ENCODE assay signal across 8 cellular contexts in genomic region chr11:130071211-130071712, GRCh38. TPM values are rescaled to one million over a fixed set of nuclear protein-coding genes. Genes with fewer than 3 reads are reported as not detected.
A peak's percentile ranks its signal among the peaks of the same experiment; 100 is the strongest.
DNase-seq lines count a peak whose midpoint lies in the region; ATAC-seq and TF ChIP-seq lines count a peak whose summit lies in the region.

No MANE protein-coding gene starts in this region.

- CTCF ChIA-PET in activated naive CD4-positive, alpha-beta T cell treated with anti-CD3 and anti-CD28 coated beads, Interleukin-2, amount 10 ng/mL, durations not matched to agents 7 days and 5 days (lab: Charles Lee) = interaction anchor here (1.0 to 1.5 kb wide), 5 partner anchors 60 to 79 kb away, joined by 3 to 6 read pairs (median 3); no protein-coding TSS in a partner anchor

- H3K4me3 ChIP-seq in SU-DHL-6 (ENCODE audit: insufficient read depth, low read length, poor library complexity, severe bottlenecking) (peak overlapping the region; percentile 69), esophagus squamous epithelium (peak overlapping the region; percentile 77 to 93 (median 88))

- ATAC-seq in HG03571 (IDR thresholded peaks at IDR 0.05; ENCODE audit: unreplicated experiment) (no peak), GM19395 (IDR thresholded peaks at IDR 0.05; ENCODE audit: unreplicated experiment) (no peak)

- TF ChIP-seq POLR2A in esophagus squamous epithelium (IDR thresholded peaks at IDR 0.05) = no peak

- no peaks in the 10 kb centered on the region for H3K36me3 Mint-ChIP-seq in activated naive CD4-positive, alpha-beta T cell treated with anti-CD3 and anti-CD28 coated beads, Interleukin-2, amount 10 ng/mL, durations not matched to agents 7 days and 5 days

- peaks cover 38% of the 10 kb centered on the region for H3K27me3 Mint-ChIP-seq in activated naive CD4-positive, alpha-beta T cell treated with anti-CD3 and anti-CD28 coated beads, Interleukin-2, amount 10 ng/mL, durations not matched to agents 7 days and 5 days

- peaks cover 59% of the 10 kb centered on the region for H3K79me2 ChIP-seq in SU-DHL-6 (ENCODE audit: insufficient read depth, low read length)

- no peaks in the 10 kb centered on the region for H3K9me3 Mint-ChIP-seq in activated naive CD4-positive, alpha-beta T cell treated with anti-CD3 and anti-CD28 coated beads, Interleukin-2, amount 10 ng/mL, durations not matched to agents 7 days and 5 days

- TF ChIP-seq CTCF in SU-DHL-6 (IDR thresholded peaks at IDR 0.05; ENCODE audit: insufficient read depth, low read length, poor library complexity, severe bottlenecking) (no peak), esophagus squamous epithelium (IDR thresholded peaks at IDR 0.05) (no peak)

- H3K9me3 ChIP-seq in SU-DHL-6 (ENCODE audit: insufficient read depth, low read length) (no peaks in the 10 kb centered on the region), esophagus squamous epithelium (no peaks in the 10 kb centered on the region)

- H3K27ac Mint-ChIP-seq in activated naive CD4-positive, alpha-beta T cell treated with anti-CD3 and anti-CD28 coated beads, Interleukin-2, amount 10 ng/mL, durations not matched to agents 7 days and 5 days = peak overlapping the region; percentile 76

- H3F3A ChIP-seq in SU-DHL-6 (ENCODE audit: insufficient read depth) = no peaks in the 10 kb centered on the region; the same call in 1 of the 2 replicates

- no peak for DNase-seq in activated naive CD4-positive, alpha-beta T cell treated with anti-CD3 and anti-CD28 coated beads, Interleukin-2, amount 10 ng/mL, durations not matched to agents 7 days and 5 days
- DNase-seq in activated naive CD4-positive, alpha-beta T cell (lab: John Stamatoyannopoulos, UW) = no peak
- no peak for DNase-seq in esophagus squamous epithelium (lab: John Stamatoyannopoulos, UW)
- peak; percentile 44 for DNase-seq in pons (ENCODE audit: low spot score)
- DNase-seq in RPMI8226 = no peak

- H3K27me3 ChIP-seq in SU-DHL-6 (ENCODE audit: low read length) (no peaks in the 10 kb centered on the region), esophagus squamous epithelium (no peaks in the 10 kb centered on the region)

- H3K9me2 ChIP-seq in SU-DHL-6 (replicated peaks; ENCODE audit: insufficient read depth, low read length) = no peaks in the 10 kb centered on the region

- H3K36me3 ChIP-seq in SU-DHL-6 (ENCODE audit: low read length) (no peaks in the 10 kb centered on the region), esophagus squamous epithelium (no peaks in the 10 kb centered on the region)

- H3K4me1 ChIP-seq in esophagus squamous epithelium = peaks cover 8 to 45% (median 17%) of the 10 kb centered on the region in 3 donors

- peak overlapping the region; percentile 98 for H3K4me2 ChIP-seq in SU-DHL-6 (ENCODE audit: low read depth, low read length, poor library complexity, severe bottlenecking)

- H3K27ac ChIP-seq in SU-DHL-6 (ENCODE audit: low read depth, low read length) (peak overlapping the region; percentile 74), esophagus squamous epithelium (peak overlapping the region; percentile 36 to 98 (median 96))

- peaks cover 21% of the 10 kb centered on the region for H3K4me1 Mint-ChIP-seq in activated naive CD4-positive, alpha-beta T cell treated with anti-CD3 and anti-CD28 coated beads, Interleukin-2, amount 10 ng/mL, durations not matched to agents 7 days and 5 days

- 15 to 17% methylated on average over 11 of the region's 11 CpGs for WGBS in esophagus squamous epithelium, 2 donors

- intact Hi-C loops in esophagus squamous epithelium (cut with DNase I) = no loop called here

- H3K4me3 Mint-ChIP-seq in activated naive CD4-positive, alpha-beta T cell treated with anti-CD3 and anti-CD28 coated beads, Interleukin-2, amount 10 ng/mL, durations not matched to agents 7 days and 5 days = peak overlapping the region; percentile 81

- H2AFZ ChIP-seq in SU-DHL-6 (ENCODE audit: low read depth, low read length, severe bottlenecking) = no peak overlapping the region

- H3K9ac ChIP-seq in SU-DHL-6 (ENCODE audit: low read length) = peak overlapping the region; percentile 75

- H4K20me1 ChIP-seq in SU-DHL-6 (ENCODE audit: low read depth, low read length) = 0 out of 2 replicates have a peak, but pooled peaks cover 3% of the 10 kb centered on the region

RNA-seq across cellular contexts. Expression of gene APLP2, which starts 1.6 kb away (rescaled TPM):
- total RNA-seq in esophagus squamous epithelium = 100 to 1,000 TPM; 134 to 221 (median 177) TPM
